22 cellular contexts compared by ENCODE assay signal in the genomic region with DNA sequence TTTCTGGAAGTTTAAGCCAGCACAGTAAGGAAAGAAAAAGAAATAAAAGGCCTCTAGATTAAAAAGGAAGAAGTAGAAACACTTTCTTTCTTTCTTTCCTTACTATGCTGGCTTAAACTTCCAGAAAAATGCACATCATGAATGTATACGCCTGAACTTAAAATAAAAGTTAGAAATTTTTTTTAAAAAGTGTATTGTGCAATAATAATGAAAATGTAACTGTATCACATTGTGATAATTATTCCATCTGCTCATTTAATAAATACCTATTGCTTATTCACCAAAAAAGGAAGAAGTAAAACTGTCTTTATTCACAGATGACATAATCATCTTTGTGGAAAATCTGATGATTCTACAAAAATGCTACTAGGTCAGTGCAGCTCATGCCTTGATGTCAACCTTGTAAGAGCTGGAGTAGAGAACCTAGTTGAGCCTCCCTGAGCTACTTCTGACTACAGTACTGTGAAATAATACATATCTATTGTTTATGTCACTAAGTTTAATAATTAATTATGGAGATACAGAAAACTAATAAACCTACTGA. TPM values are rescaled to one million over a fixed set of nuclear protein-coding genes. Genes with fewer than 3 reads are reported as not detected.
"Had no signal": no experiment of that assay in that cellular context is flagged by ENCODE, and none has a peak within 500 bp of the region (broad histone marks: within the 10 kb centered on the region; RNA-seq: fewer than 3 reads in every experiment).

No MANE protein-coding gene starts in this region.

- FAIRE-seq: HTR-8/SVneo, RCC 7860 had no signal

- H3K27ac ChIP-seq: HL-60, KMS-11, SJSA1, SK-N-MC had no signal

- H3K36me3 ChIP-seq: SJSA1 had no signal

- H3K4me2 ChIP-seq: KMS-11 had no signal

- DNase-seq: Kasumi-1, MM.1S, NCI-H1092 treated with DMSO at 0.1 percent for 48 hours, NCI-H1436, NCI-H187 treated with DMSO at 0.1 percent for 48 hours, NCI-H2029 treated with DMSO at 0.1 percent for 48 hours, NCI-H2171 treated with DMSO at 0.1 percent for 48 hours, NCI-H345, NCI-H446 treated with DMSO at 0.1 percent for 48 hours, NCI-H510A treated with DMSO at 0.1 percent for 48 hours, NCI-H526 treated with DMSO at 0.1 percent for 48 hours, NCI-H748 treated with DMSO at 0.1 percent for 48 hours, Right ventricle myocardium superior, RPMI8226, SIG-M5 had no signal

- H3K9ac ChIP-seq: KMS-11 had no signal

- H3K27me3 ChIP-seq: SJSA1 had no signal

- H3K4me3 ChIP-seq: SJSA1, SK-N-MC had no signal

- H3K9me3 ChIP-seq: SJSA1 had no signal

RNA-seq across cellular contexts. Expression of a gene that starts 49.4 kb away (rescaled TPM):
- total RNA-seq: M059J had no signal
